Comparison of ENCODE assay signal across 15 cellular contexts in genomic region chr10:91785851-91786250, GRCh38. TPM values are rescaled to one million over a fixed set of nuclear protein-coding genes. Genes with fewer than 3 reads are reported as not detected.
DNase-seq lines count a peak whose midpoint lies in the region; ATAC-seq and TF ChIP-seq lines count a peak whose summit lies in the region.
"Had no signal": no experiment of that assay in that cellular context is flagged by ENCODE, and none has a peak within 500 bp of the region (broad histone marks: within the 10 kb centered on the region; RNA-seq: fewer than 3 reads in every experiment).

No MANE protein-coding gene starts in this region.

- TF ChIP-seq CTCF in epithelial cell of esophagus (IDR thresholded peaks at IDR 0.05; ENCODE audit: insufficient read depth, low read depth, low read length, missing control alignments) (no peak), gastrocnemius medialis (IDR thresholded peaks at IDR 0.05 in 4 of 5, conservative IDR thresholded peaks at IDR 0.05 in 1 of 5) (no peak)

- no peaks in the 10 kb centered on the region for H3K27me3 ChIP-seq in gastrocnemius medialis

- intact Hi-C loops in gastrocnemius medialis (cut with DNase I; ENCODE audit: low total_unique reads) = no loop called here

- in situ Hi-C loops in gastrocnemius medialis (cut with MboI; ENCODE audit: low sequenced_read_pairs in 4 of 4) = no loop called here

- peaks cover 8% of the 10 kb centered on the region in 2 donors for H3K4me1 ChIP-seq in gastrocnemius medialis

- no peak for ATAC-seq in activated CD4-positive, CD25-positive, alpha-beta regulatory T cell treated with anti-CD3 and anti-CD28 coated beads, Interleukin-2, amount 50 U/mL, for 24 hours
- no peak for ATAC-seq in gastrocnemius medialis

- H3K4me3 ChIP-seq in epithelial cell of esophagus (ENCODE audit: low read length) (no peak overlapping the region), gastrocnemius medialis (no peak overlapping the region)

- no peak for TF ChIP-seq POLR2A in gastrocnemius medialis (IDR thresholded peaks at IDR 0.05)

- DNase-seq in NCI-H524 (lab: John Stamatoyannopoulos, UW) (peak; percentile 22 to 77), NCI-H82 treated with DMSO at 0.1 percent for 48 hours (lab: John Stamatoyannopoulos, UW; ENCODE audit: unreplicated experiment) (peak; percentile 5), epithelial cell of esophagus (ENCODE audit: low read depth) (peak; percentile 60), SW480 (ENCODE audit: low spot score) (no peak), gastrocnemius medialis (no peak)
- DNase-seq: C1 segment of cervical spinal cord; CD4-positive, alpha-beta memory T cell; COR-L47; DMS53; DMS79 treated with DMSO at 0.1 percent for 48 hours; GF-D8; GOT3; H7; HCEC 1CT had no signal

- H3K27ac ChIP-seq in gastrocnemius medialis = no peak overlapping the region

- H3K9me3 ChIP-seq in gastrocnemius medialis = no peaks in the 10 kb centered on the region

- no peaks in the 10 kb centered on the region for H3K36me3 ChIP-seq in gastrocnemius medialis

RNA-seq across cellular contexts. Expression of gene TNKS2, which starts 12.4 kb away (rescaled TPM):
- 10 to 100 TPM; 26.2 to 40.3 (median 29.5) TPM for total RNA-seq in gastrocnemius medialis

Comparison
In these comparisons a context has a peak if more than half of its experiments do, and no peak if none do; other contexts are left out.
1. DNase-seq: peak in NCI-H524 (2 of 2), NCI-H82 treated with DMSO at 0.1 percent for 48 hours (single experiment) and epithelial cell of esophagus (single experiment); none in SW480 (single experiment) and gastrocnemius medialis (0 of 2).